In genomic region chr7:46032936-46033335, GRCh38 we compare ENCODE assay signal across 21 cellular contexts.
DNase-seq lines count a peak whose midpoint lies in the region; ATAC-seq and TF ChIP-seq lines count a peak whose summit lies in the region.
"Had no signal": no experiment of that assay in that cellular context is flagged by ENCODE, and none has a peak within 500 bp of the region (broad histone marks: within the 10 kb centered on the region; RNA-seq: fewer than 3 reads in every experiment).

No MANE protein-coding gene starts in this region.

- intact Hi-C loops in MCF 10A (cut with micrococcal nuclease) = no loop called here
- intact Hi-C loops in breast epithelium (cut with DNase I; ENCODE audit: low total_unique reads) = no loop called here
- intact Hi-C loops in PC-9 (cut with micrococcal nuclease; ENCODE audit: unreplicated experiment) = loop anchor here (1.0 to 5.0 kb wide), 9 partner anchors 39 to 1055 kb away; no protein-coding TSS in a partner anchor

- no peaks in the 10 kb centered on the region for H3K27me3 Mint-ChIP-seq in MCF 10A (ENCODE audit: insufficient read depth, unreplicated experiment)
- H3K27me3 Mint-ChIP-seq: activated CD4-positive, alpha-beta memory T cell treated with anti-CD3 and anti-CD28 coated beads for 36 hours; CD8-positive, alpha-beta memory T cell; stimulated activated memory B cell treated with anti-CD40 and anti-IgM and Interleukin-4, amounts not matched to agents 10 μg/mL and 1 μg/mL and 100 μg/mL, for 72 hours had no signal

- H3K36me3 ChIP-seq in breast epithelium (no peaks in the 10 kb centered on the region), PC-9 (ENCODE audit: low read depth) (no peaks in the 10 kb centered on the region), smooth muscle cell (ENCODE audit: low read depth) (no peaks in the 10 kb centered on the region)
- H3K36me3 ChIP-seq: transverse colon had no signal

- H3K4me1 ChIP-seq in breast epithelium = no peaks in the 10 kb centered on the region
- H3K4me1 ChIP-seq in PC-9 (replicated peaks; ENCODE audit: insufficient read depth) = peaks cover 58% of the 10 kb centered on the region
- peaks cover 3% of the 10 kb centered on the region for H3K4me1 ChIP-seq in smooth muscle cell (ENCODE audit: low read depth)
- H3K4me1 ChIP-seq: transverse colon had no signal

- H3K9me2 ChIP-seq in PC-9 (ENCODE audit: insufficient read depth) = no peaks in the 10 kb centered on the region

- H3F3A ChIP-seq in PC-9 (ENCODE audit: insufficient read depth, low read depth) = peaks cover 29% of the 10 kb centered on the region
- peaks cover 14% of the 10 kb centered on the region for H3F3A ChIP-seq in smooth muscle cell (ENCODE audit: low read depth)

- WGBS in smooth muscle cell (ENCODE audit: low lambda C conversion rate) = 78% methylated on average over 2 of the region's 2 CpGs

- H3K9me3 Mint-ChIP-seq in MCF 10A (ENCODE audit: unreplicated experiment) = no peaks in the 10 kb centered on the region
- H3K9me3 Mint-ChIP-seq: activated CD4-positive, alpha-beta memory T cell treated with anti-CD3 and anti-CD28 coated beads for 36 hours; stimulated activated memory B cell treated with anti-CD40 and anti-IgM and Interleukin-4, amounts not matched to agents 10 μg/mL and 1 μg/mL and 100 μg/mL, for 72 hours had no signal

- no peak for TF ChIP-seq POLR2A in breast epithelium (IDR thresholded peaks at IDR 0.05)

- H3K9me3 ChIP-seq in breast epithelium = no peaks in the 10 kb centered on the region
- H3K9me3 ChIP-seq in PC-9 (ENCODE audit: insufficient read depth, low read depth) = peaks cover 3% of the 10 kb centered on the region; the same call in 1 of the 2 replicates
- no peaks in the 10 kb centered on the region for H3K9me3 ChIP-seq in smooth muscle cell (replicated peaks; ENCODE audit: low read depth)
- H3K9me3 ChIP-seq: transverse colon had no signal

- H2AFZ ChIP-seq in PC-9 = no peak overlapping the region; the same call in 1 of the 2 replicates
- no peak overlapping the region for H2AFZ ChIP-seq in smooth muscle cell (ENCODE audit: low read depth)

- no peak overlapping the region for H3K9ac ChIP-seq in smooth muscle cell (ENCODE audit: low read depth)

- no peaks in the 10 kb centered on the region for H3K4me1 Mint-ChIP-seq in MCF 10A (ENCODE audit: insufficient read depth, unreplicated experiment)
- H3K4me1 Mint-ChIP-seq: CD8-positive, alpha-beta memory T cell; nephron progenitor cell; stimulated activated memory B cell treated with anti-CD40 and anti-IgM and Interleukin-4, amounts not matched to agents 10 μg/mL and 1 μg/mL and 100 μg/mL, for 72 hours had no signal

- no peak overlapping the region for H3K4me3 Mint-ChIP-seq in MCF 10A (ENCODE audit: unreplicated experiment)
- H3K4me3 Mint-ChIP-seq: activated CD4-positive, alpha-beta memory T cell treated with anti-CD3 and anti-CD28 coated beads for 36 hours; nephron progenitor cell; stimulated activated memory B cell treated with anti-CD40 and anti-IgM and Interleukin-4, amounts not matched to agents 10 μg/mL and 1 μg/mL and 100 μg/mL, for 72 hours had no signal

- H3K27ac ChIP-seq in breast epithelium (no peak overlapping the region), PC-9 (peak overlapping the region; percentile 92), epithelial cell of prostate (no peak overlapping the region), smooth muscle cell (ENCODE audit: low read depth) (peak overlapping the region; percentile 58), substantia nigra (ENCODE audit: low read depth, low read length, poor library complexity, severe bottlenecking) (no peak overlapping the region)
- H3K27ac ChIP-seq: transverse colon had no signal

- H3K79me2 ChIP-seq in PC-9 (ENCODE audit: low read depth) = no peaks in the 10 kb centered on the region
- H3K79me2 ChIP-seq in smooth muscle cell (ENCODE audit: low read depth) = no peaks in the 10 kb centered on the region

- in situ Hi-C loops in ACHN (cut with HindIII; ENCODE audit: low pct_ligation_motif_present, low pct_unique_long_range_greater_than_20kb, low sequenced_read_pairs) = no loop called here

- H3K27ac Mint-ChIP-seq in MCF 10A (ENCODE audit: low read depth, unreplicated experiment) = no peak overlapping the region
- H3K27ac Mint-ChIP-seq: activated CD4-positive, alpha-beta memory T cell treated with anti-CD3 and anti-CD28 coated beads for 36 hours; activated naive CD4-positive, alpha-beta T cell treated with anti-CD3 and anti-CD28 coated beads, Interleukin-2, amount 50 U/mL, for 72 hours; CD8-positive, alpha-beta memory T cell; nephron progenitor cell; stimulated activated memory B cell treated with anti-CD40 and anti-IgM and Interleukin-4, amounts not matched to agents 10 μg/mL and 1 μg/mL and 100 μg/mL, for 72 hours had no signal

- no peak for ATAC-seq in GM21381 (IDR thresholded peaks at IDR 0.05; ENCODE audit: unreplicated experiment)
- ATAC-seq: activated naive CD4-positive, alpha-beta T cell treated with anti-CD3 and anti-CD28 coated beads, Interleukin-2, amount 50 U/mL, for 72 hours; GM12878; stimulated activated memory B cell treated with anti-CD40 and anti-IgM and Interleukin-4, amounts not matched to agents 10 μg/mL and 1 μg/mL and 100 μg/mL, for 72 hours had no signal

- H3K4me3 ChIP-seq in breast epithelium (no peak overlapping the region), PC-9 (peak overlapping the region; percentile 16; the same call in 1 of the 2 replicates), smooth muscle cell (no peak overlapping the region)
- H3K4me3 ChIP-seq: GM12878, transverse colon had no signal

- POLR2A ChIA-PET in MCF 10A (lab: Yijun Ruan, JAX) (no interaction called here), PC-9 (lab: Charles Lee; ENCODE audit: unreplicated experiment) (no interaction called here)

- CTCF ChIA-PET in MCF 10A (lab: Yijun Ruan, JAX) (no interaction called here), PC-9 (lab: Charles Lee) (no interaction called here)

- H4K20me1 ChIP-seq in PC-9 (ENCODE audit: insufficient read depth) (no peaks in the 10 kb centered on the region), smooth muscle cell (ENCODE audit: low read depth) (no peaks in the 10 kb centered on the region)

- peak; percentile 72 for DNase-seq in MCF 10A (ENCODE audit: unreplicated experiment)
- no peak for DNase-seq in breast epithelium (ENCODE audit: low spot score in 2 of 2)
- peak; percentile 54 to 99 for DNase-seq in PC-9
- peak; percentile 78 for DNase-seq in epithelial cell of prostate (ENCODE audit: low read depth, low spot score)
- DNase-seq in smooth muscle cell (lab: John Stamatoyannopoulos, UW; ENCODE audit: unreplicated experiment) = no peak
- DNase-seq in substantia nigra (lab: John Stamatoyannopoulos, UW) = no peak
- DNase-seq in ACHN = no peak
- DNase-seq: 8988T; activated CD4-positive, alpha-beta memory T cell treated with anti-CD3 and anti-CD28 coated beads for 36 hours; activated T-cell treated with anti-CD3 and anti-CD28 coated beads, Interleukin-2, amount 50 U/mL, for 1 hour; CD8-positive, alpha-beta memory T cell; kidney; MV-4-11; NCI-H2081; NCI-H526 treated with DMSO at 0.1 percent for 48 hours; nephron progenitor cell; transverse colon had no signal

- no TSS peak for BruUV-seq in MCF 10A (replicated peaks; lab: Mats Ljungman, UMichigan)
- no TSS peak for BruUV-seq in PC-9 (replicated peaks; lab: Mats Ljungman, UMichigan)

- H3K36me3 Mint-ChIP-seq in MCF 10A (ENCODE audit: insufficient read depth, unreplicated experiment) = no peaks in the 10 kb centered on the region
- H3K36me3 Mint-ChIP-seq: activated CD4-positive, alpha-beta memory T cell treated with anti-CD3 and anti-CD28 coated beads for 36 hours; CD8-positive, alpha-beta memory T cell; stimulated activated memory B cell treated with anti-CD40 and anti-IgM and Interleukin-4, amounts not matched to agents 10 μg/mL and 1 μg/mL and 100 μg/mL, for 72 hours had no signal

- TF ChIP-seq CTCF in MCF 10A (IDR thresholded peaks at IDR 0.05; ENCODE audit: unreplicated experiment) (no peak), breast epithelium (IDR thresholded peaks at IDR 0.05) (no peak), PC-9 (conservative IDR thresholded peaks at IDR 0.05) (no peak), smooth muscle cell (IDR thresholded peaks at IDR 0.05; ENCODE audit: borderline replicate concordance, insufficient read depth, poor library complexity, severe bottlenecking) (no peak)

- H3K27me3 ChIP-seq in breast epithelium = no peaks in the 10 kb centered on the region
- no peaks in the 10 kb centered on the region for H3K27me3 ChIP-seq in PC-9 (ENCODE audit: insufficient read depth, low read depth)
- no peaks in the 10 kb centered on the region for H3K27me3 ChIP-seq in smooth muscle cell (ENCODE audit: low read depth)
- H3K27me3 ChIP-seq: transverse colon had no signal

- H3K4me2 ChIP-seq in PC-9 (peak overlapping the region; percentile 50), smooth muscle cell (no peak overlapping the region)

Comparison
In these comparisons a context has a peak if more than half of its experiments do, and no peak if none do; other contexts are left out.
1. DNase-seq: peak in MCF 10A (single experiment), PC-9 (2 of 2) and epithelial cell of prostate (single experiment); none in breast epithelium (0 of 2), smooth muscle cell (single experiment), substantia nigra (0 of 49) and ACHN (single experiment).
2. H3K27ac ChIP-seq: peak in PC-9 (single experiment) and smooth muscle cell (single experiment); none in breast epithelium (0 of 2), epithelial cell of prostate (single experiment) and substantia nigra (single experiment).